Comparison of ENCODE assay signal across 1 cellular context in the genomic region with DNA sequence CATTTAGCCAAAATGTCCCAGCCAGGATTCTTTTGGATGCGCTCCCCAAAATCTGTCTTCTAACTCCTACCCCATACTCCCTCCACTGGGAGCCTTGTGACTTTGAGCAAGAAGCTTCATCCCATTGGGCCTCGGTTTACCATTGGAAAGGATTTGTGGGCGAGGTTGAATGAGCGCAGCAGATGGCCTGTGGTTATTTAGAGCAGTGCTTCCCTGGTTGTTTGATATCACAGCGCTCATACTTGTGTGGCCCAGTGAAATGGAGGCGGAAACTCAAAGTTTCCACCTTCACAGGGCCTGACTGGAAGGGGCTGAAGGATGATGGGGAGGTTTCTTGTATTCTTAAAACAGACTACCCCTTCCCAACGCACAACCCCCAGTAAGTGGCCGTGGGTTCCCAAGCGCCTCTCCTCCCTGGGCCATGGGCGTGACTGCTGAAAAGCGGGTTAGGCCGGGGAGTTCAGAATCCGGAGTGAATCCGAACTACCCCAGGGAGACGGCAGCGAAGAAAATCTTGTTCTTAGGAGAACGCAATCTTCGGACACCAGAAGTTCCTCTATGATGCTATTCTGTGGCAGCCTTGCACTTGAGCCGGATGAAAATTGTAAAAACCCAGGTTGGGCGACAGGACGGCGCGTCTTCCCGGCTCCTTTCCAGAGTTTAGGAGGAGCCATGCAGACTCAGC.
TF ChIP-seq lines count a peak whose summit lies in the region.

No MANE protein-coding gene starts in this region.

TF ChIP-seq in HepG2, 621 proteins besides CTCF, POLR2A, EP300 and RAD21 (continued from another document):
- TF ChIP-seq MEIS1 (CRISPR knock-in tag; IDR thresholded peaks at IDR 0.05; ENCODE audit: borderline replicate concordance), result 0 out of 2 replicates have a peak, but pooled peaks have one; percentile 7
- no peak for TF ChIP-seq SNRNP70 (IDR thresholded peaks at IDR 0.05; ENCODE audit: low read depth, low read length)
- no peak for TF ChIP-seq ZNF598 (CRISPR knock-in tag; IDR thresholded peaks at IDR 0.05; ENCODE audit: borderline replicate concordance)
- TF ChIP-seq, protein P1, sequence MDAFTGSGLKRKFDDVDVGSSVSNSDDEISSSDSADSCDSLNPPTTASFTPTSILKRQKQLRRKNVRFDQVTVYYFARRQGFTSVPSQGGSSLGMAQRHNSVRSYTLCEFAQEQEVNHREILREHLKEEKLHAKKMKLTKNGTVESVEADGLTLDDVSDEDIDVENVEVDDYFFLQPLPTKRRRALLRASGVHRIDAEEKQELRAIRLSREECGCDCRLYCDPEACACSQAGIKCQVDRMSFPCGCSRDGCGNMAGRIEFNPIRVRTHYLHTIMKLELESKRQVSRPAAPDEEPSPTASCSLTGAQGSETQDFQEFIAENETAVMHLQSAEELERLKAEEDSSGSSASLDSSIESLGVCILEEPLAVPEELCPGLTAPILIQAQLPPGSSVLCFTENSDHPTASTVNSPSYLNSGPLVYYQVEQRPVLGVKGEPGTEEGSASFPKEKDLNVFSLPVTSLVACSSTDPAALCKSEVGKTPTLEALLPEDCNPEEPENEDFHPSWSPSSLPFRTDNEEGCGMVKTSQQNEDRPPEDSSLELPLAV (CRISPR knock-in tag; conservative IDR thresholded peaks at IDR 0.05; ENCODE audit: low read depth), result no peak
- 0 out of 2 replicates have a peak, but pooled peaks have one; percentile 1 for TF ChIP-seq POLR2G (IDR thresholded peaks at IDR 0.05; ENCODE audit: low read depth, low read length)
- TF ChIP-seq, protein P2, sequence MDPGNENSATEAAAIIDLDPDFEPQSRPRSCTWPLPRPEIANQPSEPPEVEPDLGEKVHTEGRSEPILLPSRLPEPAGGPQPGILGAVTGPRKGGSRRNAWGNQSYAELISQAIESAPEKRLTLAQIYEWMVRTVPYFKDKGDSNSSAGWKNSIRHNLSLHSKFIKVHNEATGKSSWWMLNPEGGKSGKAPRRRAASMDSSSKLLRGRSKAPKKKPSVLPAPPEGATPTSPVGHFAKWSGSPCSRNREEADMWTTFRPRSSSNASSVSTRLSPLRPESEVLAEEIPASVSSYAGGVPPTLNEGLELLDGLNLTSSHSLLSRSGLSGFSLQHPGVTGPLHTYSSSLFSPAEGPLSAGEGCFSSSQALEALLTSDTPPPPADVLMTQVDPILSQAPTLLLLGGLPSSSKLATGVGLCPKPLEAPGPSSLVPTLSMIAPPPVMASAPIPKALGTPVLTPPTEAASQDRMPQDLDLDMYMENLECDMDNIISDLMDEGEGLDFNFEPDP (CRISPR knock-in tag; conservative IDR thresholded peaks at IDR 0.05), result no peak
- TF ChIP-seq, protein P3, sequence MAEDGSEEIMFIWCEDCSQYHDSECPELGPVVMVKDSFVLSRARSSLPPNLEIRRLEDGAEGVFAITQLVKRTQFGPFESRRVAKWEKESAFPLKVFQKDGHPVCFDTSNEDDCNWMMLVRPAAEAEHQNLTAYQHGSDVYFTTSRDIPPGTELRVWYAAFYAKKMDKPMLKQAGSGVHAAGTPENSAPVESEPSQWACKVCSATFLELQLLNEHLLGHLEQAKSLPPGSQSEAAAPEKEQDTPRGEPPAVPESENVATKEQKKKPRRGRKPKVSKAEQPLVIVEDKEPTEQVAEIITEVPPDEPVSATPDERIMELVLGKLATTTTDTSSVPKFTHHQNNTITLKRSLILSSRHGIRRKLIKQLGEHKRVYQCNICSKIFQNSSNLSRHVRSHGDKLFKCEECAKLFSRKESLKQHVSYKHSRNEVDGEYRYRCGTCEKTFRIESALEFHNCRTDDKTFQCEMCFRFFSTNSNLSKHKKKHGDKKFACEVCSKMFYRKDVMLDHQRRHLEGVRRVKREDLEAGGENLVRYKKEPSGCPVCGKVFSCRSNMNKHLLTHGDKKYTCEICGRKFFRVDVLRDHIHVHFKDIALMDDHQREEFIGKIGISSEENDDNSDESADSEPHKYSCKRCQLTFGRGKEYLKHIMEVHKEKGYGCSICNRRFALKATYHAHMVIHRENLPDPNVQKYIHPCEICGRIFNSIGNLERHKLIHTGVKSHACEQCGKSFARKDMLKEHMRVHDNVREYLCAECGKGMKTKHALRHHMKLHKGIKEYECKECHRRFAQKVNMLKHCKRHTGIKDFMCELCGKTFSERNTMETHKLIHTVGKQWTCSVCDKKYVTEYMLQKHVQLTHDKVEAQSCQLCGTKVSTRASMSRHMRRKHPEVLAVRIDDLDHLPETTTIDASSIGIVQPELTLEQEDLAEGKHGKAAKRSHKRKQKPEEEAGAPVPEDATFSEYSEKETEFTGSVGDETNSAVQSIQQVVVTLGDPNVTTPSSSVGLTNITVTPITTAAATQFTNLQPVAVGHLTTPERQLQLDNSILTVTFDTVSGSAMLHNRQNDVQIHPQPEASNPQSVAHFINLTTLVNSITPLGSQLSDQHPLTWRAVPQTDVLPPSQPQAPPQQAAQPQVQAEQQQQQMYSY (CRISPR knock-in tag; IDR thresholded peaks at IDR 0.05), result peak; percentile 98
- TF ChIP-seq PPARG (CRISPR knock-in tag; conservative IDR thresholded peaks at IDR 0.05), result 0 out of 2 replicates have a peak, but pooled peaks have one; percentile 5
- TF ChIP-seq, protein P4, sequence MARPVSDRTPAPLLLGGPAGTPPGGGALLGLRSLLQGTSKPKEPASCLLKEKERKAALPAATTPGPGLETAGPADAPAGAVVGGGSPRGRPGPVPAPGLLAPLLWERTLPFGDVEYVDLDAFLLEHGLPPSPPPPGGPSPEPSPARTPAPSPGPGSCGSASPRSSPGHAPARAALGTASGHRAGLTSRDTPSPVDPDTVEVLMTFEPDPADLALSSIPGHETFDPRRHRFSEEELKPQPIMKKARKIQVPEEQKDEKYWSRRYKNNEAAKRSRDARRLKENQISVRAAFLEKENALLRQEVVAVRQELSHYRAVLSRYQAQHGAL (CRISPR knock-in tag; IDR thresholded peaks at IDR 0.05; ENCODE audit: not compliant biosample characterization), result no peak
- peak; percentile 13; the same call in 1 of the 2 replicates for TF ChIP-seq HDAC2 (CRISPR knock-in tag; IDR thresholded peaks at IDR 0.05)
- TF ChIP-seq, protein P5, sequence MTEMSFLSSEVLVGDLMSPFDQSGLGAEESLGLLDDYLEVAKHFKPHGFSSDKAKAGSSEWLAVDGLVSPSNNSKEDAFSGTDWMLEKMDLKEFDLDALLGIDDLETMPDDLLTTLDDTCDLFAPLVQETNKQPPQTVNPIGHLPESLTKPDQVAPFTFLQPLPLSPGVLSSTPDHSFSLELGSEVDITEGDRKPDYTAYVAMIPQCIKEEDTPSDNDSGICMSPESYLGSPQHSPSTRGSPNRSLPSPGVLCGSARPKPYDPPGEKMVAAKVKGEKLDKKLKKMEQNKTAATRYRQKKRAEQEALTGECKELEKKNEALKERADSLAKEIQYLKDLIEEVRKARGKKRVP (CRISPR knock-in tag; IDR thresholded peaks at IDR 0.05), result no peak
- no peak for TF ChIP-seq ZNF737 (CRISPR knock-in tag; IDR thresholded peaks at IDR 0.05; ENCODE audit: borderline replicate concordance)
- TF ChIP-seq, protein P6, sequence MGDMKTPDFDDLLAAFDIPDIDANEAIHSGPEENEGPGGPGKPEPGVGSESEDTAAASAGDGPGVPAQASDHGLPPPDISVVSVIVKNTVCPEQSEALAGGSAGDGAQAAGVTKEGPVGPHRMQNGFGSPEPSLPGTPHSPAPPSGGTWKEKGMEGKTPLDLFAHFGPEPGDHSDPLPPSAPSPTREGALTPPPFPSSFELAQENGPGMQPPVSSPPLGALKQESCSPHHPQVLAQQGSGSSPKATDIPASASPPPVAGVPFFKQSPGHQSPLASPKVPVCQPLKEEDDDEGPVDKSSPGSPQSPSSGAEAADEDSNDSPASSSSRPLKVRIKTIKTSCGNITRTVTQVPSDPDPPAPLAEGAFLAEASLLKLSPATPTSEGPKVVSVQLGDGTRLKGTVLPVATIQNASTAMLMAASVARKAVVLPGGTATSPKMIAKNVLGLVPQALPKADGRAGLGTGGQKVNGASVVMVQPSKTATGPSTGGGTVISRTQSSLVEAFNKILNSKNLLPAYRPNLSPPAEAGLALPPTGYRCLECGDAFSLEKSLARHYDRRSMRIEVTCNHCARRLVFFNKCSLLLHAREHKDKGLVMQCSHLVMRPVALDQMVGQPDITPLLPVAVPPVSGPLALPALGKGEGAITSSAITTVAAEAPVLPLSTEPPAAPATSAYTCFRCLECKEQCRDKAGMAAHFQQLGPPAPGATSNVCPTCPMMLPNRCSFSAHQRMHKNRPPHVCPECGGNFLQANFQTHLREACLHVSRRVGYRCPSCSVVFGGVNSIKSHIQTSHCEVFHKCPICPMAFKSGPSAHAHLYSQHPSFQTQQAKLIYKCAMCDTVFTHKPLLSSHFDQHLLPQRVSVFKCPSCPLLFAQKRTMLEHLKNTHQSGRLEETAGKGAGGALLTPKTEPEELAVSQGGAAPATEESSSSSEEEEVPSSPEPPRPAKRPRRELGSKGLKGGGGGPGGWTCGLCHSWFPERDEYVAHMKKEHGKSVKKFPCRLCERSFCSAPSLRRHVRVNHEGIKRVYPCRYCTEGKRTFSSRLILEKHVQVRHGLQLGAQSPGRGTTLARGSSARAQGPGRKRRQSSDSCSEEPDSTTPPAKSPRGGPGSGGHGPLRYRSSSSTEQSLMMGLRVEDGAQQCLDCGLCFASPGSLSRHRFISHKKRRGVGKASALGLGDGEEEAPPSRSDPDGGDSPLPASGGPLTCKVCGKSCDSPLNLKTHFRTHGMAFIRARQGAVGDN (CRISPR knock-in tag; IDR thresholded peaks at IDR 0.05), result no peak
- no peak for TF ChIP-seq ZNF274 (CRISPR knock-in tag; IDR thresholded peaks at IDR 0.05)
- TF ChIP-seq TBX2 (CRISPR knock-in tag; IDR thresholded peaks at IDR 0.05; ENCODE audit: borderline replicate concordance), result 0 out of 2 replicates have a peak, but pooled peaks have one; percentile 1
- TF ChIP-seq, protein P7, sequence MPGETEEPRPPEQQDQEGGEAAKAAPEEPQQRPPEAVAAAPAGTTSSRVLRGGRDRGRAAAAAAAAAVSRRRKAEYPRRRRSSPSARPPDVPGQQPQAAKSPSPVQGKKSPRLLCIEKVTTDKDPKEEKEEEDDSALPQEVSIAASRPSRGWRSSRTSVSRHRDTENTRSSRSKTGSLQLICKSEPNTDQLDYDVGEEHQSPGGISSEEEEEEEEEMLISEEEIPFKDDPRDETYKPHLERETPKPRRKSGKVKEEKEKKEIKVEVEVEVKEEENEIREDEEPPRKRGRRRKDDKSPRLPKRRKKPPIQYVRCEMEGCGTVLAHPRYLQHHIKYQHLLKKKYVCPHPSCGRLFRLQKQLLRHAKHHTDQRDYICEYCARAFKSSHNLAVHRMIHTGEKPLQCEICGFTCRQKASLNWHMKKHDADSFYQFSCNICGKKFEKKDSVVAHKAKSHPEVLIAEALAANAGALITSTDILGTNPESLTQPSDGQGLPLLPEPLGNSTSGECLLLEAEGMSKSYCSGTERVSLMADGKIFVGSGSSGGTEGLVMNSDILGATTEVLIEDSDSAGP (CRISPR knock-in tag; IDR thresholded peaks at IDR 0.05; ENCODE audit: borderline replicate concordance), result no peak
- TF ChIP-seq, protein P8, sequence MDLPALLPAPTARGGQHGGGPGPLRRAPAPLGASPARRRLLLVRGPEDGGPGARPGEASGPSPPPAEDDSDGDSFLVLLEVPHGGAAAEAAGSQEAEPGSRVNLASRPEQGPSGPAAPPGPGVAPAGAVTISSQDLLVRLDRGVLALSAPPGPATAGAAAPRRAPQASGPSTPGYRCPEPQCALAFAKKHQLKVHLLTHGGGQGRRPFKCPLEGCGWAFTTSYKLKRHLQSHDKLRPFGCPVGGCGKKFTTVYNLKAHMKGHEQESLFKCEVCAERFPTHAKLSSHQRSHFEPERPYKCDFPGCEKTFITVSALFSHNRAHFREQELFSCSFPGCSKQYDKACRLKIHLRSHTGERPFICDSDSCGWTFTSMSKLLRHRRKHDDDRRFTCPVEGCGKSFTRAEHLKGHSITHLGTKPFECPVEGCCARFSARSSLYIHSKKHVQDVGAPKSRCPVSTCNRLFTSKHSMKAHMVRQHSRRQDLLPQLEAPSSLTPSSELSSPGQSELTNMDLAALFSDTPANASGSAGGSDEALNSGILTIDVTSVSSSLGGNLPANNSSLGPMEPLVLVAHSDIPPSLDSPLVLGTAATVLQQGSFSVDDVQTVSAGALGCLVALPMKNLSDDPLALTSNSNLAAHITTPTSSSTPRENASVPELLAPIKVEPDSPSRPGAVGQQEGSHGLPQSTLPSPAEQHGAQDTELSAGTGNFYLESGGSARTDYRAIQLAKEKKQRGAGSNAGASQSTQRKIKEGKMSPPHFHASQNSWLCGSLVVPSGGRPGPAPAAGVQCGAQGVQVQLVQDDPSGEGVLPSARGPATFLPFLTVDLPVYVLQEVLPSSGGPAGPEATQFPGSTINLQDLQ (CRISPR knock-in tag; IDR thresholded peaks at IDR 0.05), result no peak
- TF ChIP-seq SPEN (CRISPR knock-in tag; IDR thresholded peaks at IDR 0.05; ENCODE audit: low read depth), result no peak
- no peak for TF ChIP-seq HOXA3 (CRISPR knock-in tag; IDR thresholded peaks at IDR 0.05)
- no peak; the same call in 1 of the 2 replicates for TF ChIP-seq ZNF670 (CRISPR knock-in tag; IDR thresholded peaks at IDR 0.05; ENCODE audit: borderline replicate concordance)
- no peak for TF ChIP-seq KLF9 (CRISPR knock-in tag; IDR thresholded peaks at IDR 0.05; ENCODE audit: low read depth)
- TF ChIP-seq ZNF382 (CRISPR knock-in tag; IDR thresholded peaks at IDR 0.05; ENCODE audit: borderline replicate concordance), result no peak
- peak; percentile 52; the same call in 1 of the 2 replicates for TF ChIP-seq KDM2A (CRISPR knock-in tag; IDR thresholded peaks at IDR 0.05; ENCODE audit: borderline replicate concordance, low read depth)
- no peak for TF ChIP-seq SRSF9 (IDR thresholded peaks at IDR 0.05; ENCODE audit: borderline replicate concordance, insufficient read depth, low read depth, low read length, poor library complexity, severe bottlenecking)
TF ChIP-seq in HepG2: peak in this region for 31.
